Comparison of ENCODE assay signal across 11 cellular contexts in genomic region chr13:50358715-50359367, GRCh38.
DNase-seq lines count a peak whose midpoint lies in the region; ATAC-seq and TF ChIP-seq lines count a peak whose summit lies in the region.
"Had no signal": no experiment of that assay in that cellular context is flagged by ENCODE, and none has a peak within 500 bp of the region (broad histone marks: within the 10 kb centered on the region; RNA-seq: fewer than 3 reads in every experiment).

No MANE protein-coding gene starts in this region.

- TF ChIP-seq POLR2A in sigmoid colon (IDR thresholded peaks at IDR 0.05), result no peak

- CTCF ChIA-PET in CD8-positive, alpha-beta memory T cell (lab: Charles Lee), result no interaction called here
- CTCF ChIA-PET in activated CD4-positive, alpha-beta memory T cell treated with anti-CD3 and anti-CD28 coated beads for 36 hours (lab: Charles Lee), result interaction anchor here (1.1 kb wide), 2 partner anchors 27 to 137 kb away, joined by 3 to 4 read pairs; no protein-coding TSS in a partner anchor

- H3K9me3 Mint-ChIP-seq in CD8-positive, alpha-beta memory T cell, result no peaks in the 10 kb centered on the region
- no peaks in the 10 kb centered on the region for H3K9me3 Mint-ChIP-seq in natural killer cell
- no peaks in the 10 kb centered on the region for H3K9me3 Mint-ChIP-seq in activated CD4-positive, alpha-beta memory T cell treated with anti-CD3 and anti-CD28 coated beads for 36 hours

- peaks cover 7% of the 10 kb centered on the region for H3K4me1 ChIP-seq in CD8-positive, alpha-beta memory T cell (ENCODE audit: insufficient read depth, low read length)
- H3K4me1 ChIP-seq in sigmoid colon, result peaks cover 0 to 34% (median 29%) of the 10 kb centered on the region in 4 donors

- no peaks in the 10 kb centered on the region for H3K27me3 ChIP-seq in CD8-positive, alpha-beta memory T cell (ENCODE audit: insufficient read depth, low read length, poor library complexity, severe bottlenecking)
- H3K27me3 ChIP-seq in sigmoid colon, result no peaks in the 10 kb centered on the region
- H3K27me3 ChIP-seq: thyroid gland had no signal

- no peak for DNase-seq in CD8-positive, alpha-beta memory T cell
- DNase-seq in NOMO-1 treated with DMSO at 0.1 percent for 48 hours (lab: John Stamatoyannopoulos, UW; ENCODE audit: unreplicated experiment) (peak; percentile 8), sigmoid colon (no peak), natural killer cell (no peak), NCI-H2107 (lab: John Stamatoyannopoulos, UW) (no peak)
- no peak for DNase-seq in activated CD4-positive, alpha-beta memory T cell treated with anti-CD3 and anti-CD28 coated beads for 36 hours
- DNase-seq in stimulated activated naive CD4-positive, alpha-beta T cell treated with Interleukin-2 at 50 U/mL for 16 hours (lab: John Stamatoyannopoulos, UW), result no peak
- DNase-seq: activated CD4-positive, alpha-beta T cell treated with anti-CD3 and anti-CD28 coated beads, Interleukin-2, amount 50 U/mL, for 4 hours; NCI-H2227 treated with DMSO at 0.1 percent for 48 hours; thyroid gland had no signal

- intact Hi-C loops in sigmoid colon (cut with DNase I) (loop anchor here (5.0 kb wide), 1 partner anchor 168 kb away; no protein-coding TSS in a partner anchor), natural killer cell (cut with micrococcal nuclease) (no loop called here)
- intact Hi-C loops in activated CD4-positive, alpha-beta memory T cell treated with anti-CD3 and anti-CD28 coated beads for 36 hours (cut with micrococcal nuclease), result no loop called here

- H3K9me3 ChIP-seq in CD8-positive, alpha-beta memory T cell (ENCODE audit: low read length), result no peaks in the 10 kb centered on the region
- no peaks in the 10 kb centered on the region for H3K9me3 ChIP-seq in sigmoid colon
- H3K9me3 ChIP-seq: thyroid gland had no signal

- TF ChIP-seq EP300 in sigmoid colon (IDR thresholded peaks at IDR 0.05), result no peak

- peak overlapping the region in 1 of 7 donors; percentile 57 for H3K4me3 Mint-ChIP-seq in CD8-positive, alpha-beta memory T cell
- H3K4me3 Mint-ChIP-seq in natural killer cell, result no peak overlapping the region
- H3K4me3 Mint-ChIP-seq in activated CD4-positive, alpha-beta memory T cell treated with anti-CD3 and anti-CD28 coated beads for 36 hours, result no peak overlapping the region

- H3K27ac Mint-ChIP-seq in CD8-positive, alpha-beta memory T cell, result peak overlapping the region in 5 of 8 donors; percentile 6 to 60 (median 39)
- H3K27ac Mint-ChIP-seq in natural killer cell, result no peak overlapping the region
- no peak overlapping the region for H3K27ac Mint-ChIP-seq in activated CD4-positive, alpha-beta memory T cell treated with anti-CD3 and anti-CD28 coated beads for 36 hours

- no peak for ATAC-seq in natural killer cell

- no peak overlapping the region for H3K27ac ChIP-seq in CD8-positive, alpha-beta memory T cell (ENCODE audit: low read depth, low read length)
- H3K27ac ChIP-seq in cingulate gyrus (ENCODE audit: low read depth, low read length) (peak overlapping the region; percentile 30), sigmoid colon (peak overlapping the region in 3 of 4 donors; percentile 62 to 78 (median 67))

- H3K36me3 Mint-ChIP-seq in CD8-positive, alpha-beta memory T cell, result no peaks in the 10 kb centered on the region
- no peaks in the 10 kb centered on the region for H3K36me3 Mint-ChIP-seq in natural killer cell
- H3K36me3 Mint-ChIP-seq in activated CD4-positive, alpha-beta memory T cell treated with anti-CD3 and anti-CD28 coated beads for 36 hours, result no peaks in the 10 kb centered on the region

- H3K27me3 Mint-ChIP-seq in CD8-positive, alpha-beta memory T cell, result peaks cover 0 to 3% of the 10 kb centered on the region in 2 donors
- H3K27me3 Mint-ChIP-seq in natural killer cell (ENCODE audit: low read depth in 2 of 2), result no peaks in the 10 kb centered on the region
- H3K27me3 Mint-ChIP-seq in activated CD4-positive, alpha-beta memory T cell treated with anti-CD3 and anti-CD28 coated beads for 36 hours, result peaks cover 3% of the 10 kb centered on the region

- H3K36me3 ChIP-seq in CD8-positive, alpha-beta memory T cell (ENCODE audit: insufficient read depth, low read length), result no peaks in the 10 kb centered on the region
- no peaks in the 10 kb centered on the region for H3K36me3 ChIP-seq in sigmoid colon
- H3K36me3 ChIP-seq: thyroid gland had no signal

- peaks cover 43 to 87% (median 70%) of the 10 kb centered on the region in 3 donors for H3K4me1 Mint-ChIP-seq in CD8-positive, alpha-beta memory T cell
- peaks cover 9 to 20% of the 10 kb centered on the region in 2 donors for H3K4me1 Mint-ChIP-seq in natural killer cell
- H3K4me1 Mint-ChIP-seq in activated CD4-positive, alpha-beta memory T cell treated with anti-CD3 and anti-CD28 coated beads for 36 hours (ENCODE audit: low read depth), result peaks cover 55% of the 10 kb centered on the region

- POLR2A ChIA-PET in CD8-positive, alpha-beta memory T cell (lab: Charles Lee), result no interaction called here
- POLR2A ChIA-PET in activated CD4-positive, alpha-beta memory T cell treated with anti-CD3 and anti-CD28 coated beads for 36 hours (lab: Charles Lee), result no interaction called here

- TF ChIP-seq CTCF in sigmoid colon (IDR thresholded peaks at IDR 0.05) (no peak), natural killer cell (IDR thresholded peaks at IDR 0.05) (no peak)

- WGBS in sigmoid colon, 2 donors, result 77% methylated on average over 4 of the region's 4 CpGs

- no peak overlapping the region for H3K4me3 ChIP-seq in CD8-positive, alpha-beta memory T cell (ENCODE audit: low read length)
- no peak overlapping the region for H3K4me3 ChIP-seq in sigmoid colon
- H3K4me3 ChIP-seq: thyroid gland had no signal

Comparison
In these comparisons a context has a peak if more than half of its experiments do, and no peak if none do; other contexts are left out.
1. H3K27ac Mint-ChIP-seq: peak in CD8-positive, alpha-beta memory T cell (5 of 8); none in natural killer cell (0 of 2) and activated CD4-positive, alpha-beta memory T cell treated with anti-CD3 and anti-CD28 coated beads for 36 hours (single experiment).